Comparison of ENCODE assay signal across 8 cellular contexts in the genomic region with DNA sequence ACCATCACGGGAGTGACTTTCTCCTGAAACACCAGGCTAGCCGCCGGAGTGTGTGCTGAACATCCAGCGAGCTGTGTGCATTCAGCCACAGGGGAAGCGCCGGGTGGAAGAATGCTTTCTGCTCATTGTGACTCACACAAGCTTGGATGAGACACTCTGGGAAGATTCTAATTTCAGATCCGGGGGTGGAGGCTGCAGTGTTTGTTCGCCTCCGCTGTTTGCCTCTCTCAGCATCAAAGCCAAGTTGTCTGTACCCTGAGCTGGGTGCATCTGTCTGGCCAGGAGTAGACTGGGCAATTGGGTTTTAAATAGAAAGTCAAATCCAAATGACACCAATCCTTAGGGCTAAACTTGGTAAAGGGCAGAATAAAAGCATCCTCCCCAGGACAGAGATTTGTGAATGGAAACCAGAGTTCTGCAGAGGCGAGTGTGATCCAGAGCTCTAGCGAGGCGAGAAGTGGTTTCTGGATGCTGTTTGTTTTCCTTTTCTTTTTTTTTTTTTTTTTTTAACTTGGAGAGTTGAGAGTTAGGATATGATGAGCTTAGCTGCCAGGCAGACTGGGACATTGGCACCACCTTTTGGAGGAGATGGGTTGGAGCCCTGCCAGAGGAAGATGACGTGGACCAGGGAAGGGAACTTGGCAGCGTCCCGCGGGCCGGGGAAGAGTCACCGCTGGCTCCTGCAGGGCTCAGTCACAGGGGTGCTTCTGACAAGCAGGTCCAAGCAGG.
DNase-seq lines count a peak whose midpoint lies in the region; ATAC-seq and TF ChIP-seq lines count a peak whose summit lies in the region.

No MANE protein-coding gene starts in this region.

- H3K9ac ChIP-seq in endocrine pancreas (ENCODE audit: control insufficient read depth, insufficient read depth, low read length): no peak overlapping the region

- peaks cover 95% of the 10 kb centered on the region for H3K27me3 Mint-ChIP-seq in Calu3 (ENCODE audit: unreplicated experiment)

- no peak overlapping the region for H3K4me3 Mint-ChIP-seq in Calu3 (ENCODE audit: low read depth, unreplicated experiment)

- peak overlapping the region; percentile 36 for H3K4me3 ChIP-seq in AG10803 (ENCODE audit: low read length)
- H3K4me3 ChIP-seq in endocrine pancreas (ENCODE audit: control insufficient read depth, insufficient read depth, low read length): peak overlapping the region; percentile 25

- no peaks in the 10 kb centered on the region for H3K9me3 Mint-ChIP-seq in Calu3 (ENCODE audit: low read depth, unreplicated experiment)

- H3K4me1 ChIP-seq in endocrine pancreas (ENCODE audit: control insufficient read depth, insufficient read depth, low read length): no peaks in the 10 kb centered on the region

- peaks cover 6% of the 10 kb centered on the region for H3K4me1 Mint-ChIP-seq in Calu3 (ENCODE audit: low read depth, unreplicated experiment)

- H3K36me3 ChIP-seq in endocrine pancreas (ENCODE audit: control insufficient read depth, insufficient read depth, low read length): no peaks in the 10 kb centered on the region

- ATAC-seq in HG03025 (IDR thresholded peaks at IDR 0.05; ENCODE audit: low FRiP score, unreplicated experiment): no peak

- CTCF ChIA-PET in Calu3 (lab: Charles Lee): no interaction called here

- H3K27ac Mint-ChIP-seq in Calu3 (ENCODE audit: unreplicated experiment): no peak overlapping the region

- no peaks in the 10 kb centered on the region for H3K36me3 Mint-ChIP-seq in Calu3 (ENCODE audit: insufficient read depth, unreplicated experiment)

- TF ChIP-seq CTCF in AG10803 (conservative IDR thresholded peaks at IDR 0.05; ENCODE audit: low read length) (no peak), Calu3 (IDR thresholded peaks at IDR 0.05; ENCODE audit: unreplicated experiment) (no peak)

- BruUV-seq in Calu3 (replicated peaks; lab: Mats Ljungman, UMichigan): no TSS peak

- H3K9me3 ChIP-seq in endocrine pancreas (ENCODE audit: control insufficient read depth, low read length): no peaks in the 10 kb centered on the region

- intact Hi-C loops in Calu3 (cut with micrococcal nuclease; ENCODE audit: unreplicated experiment): no loop called here

- no peaks in the 10 kb centered on the region for H3K27me3 ChIP-seq in endocrine pancreas (ENCODE audit: control insufficient read depth, insufficient read depth, low read length)

- DNase-seq in AG10803 (ENCODE audit: low read depth) (peak; percentile 82), NCI-H2107 treated with DMSO at 0.1 percent for 48 hours (lab: John Stamatoyannopoulos, UW; ENCODE audit: unreplicated experiment) (peak; percentile 18), myocyte (ENCODE audit: low read depth) (peak; percentile 86), NCI-H526 (lab: John Stamatoyannopoulos, UW) (no peak), Calu3 (no peak)
- DNase-seq in stimulated activated CD4-positive, alpha-beta T cell treated with anti-CD3 and anti-CD28 coated beads, Interleukin-2, amount 100 ng/mL, for 24 hours: no peak

Comparison
In these comparisons a context has a peak if more than half of its experiments do, and no peak if none do; other contexts are left out.
1. DNase-seq: peak in AG10803 (single experiment), NCI-H2107 treated with DMSO at 0.1 percent for 48 hours (single experiment) and myocyte (single experiment); none in stimulated activated CD4-positive, alpha-beta T cell treated with anti-CD3 and anti-CD28 coated beads, Interleukin-2, amount 100 ng/mL, for 24 hours (0 of 2), NCI-H526 (0 of 2) and Calu3 (single experiment).